Comparison of ENCODE assay signal across 16 cellular contexts in the genomic region with DNA sequence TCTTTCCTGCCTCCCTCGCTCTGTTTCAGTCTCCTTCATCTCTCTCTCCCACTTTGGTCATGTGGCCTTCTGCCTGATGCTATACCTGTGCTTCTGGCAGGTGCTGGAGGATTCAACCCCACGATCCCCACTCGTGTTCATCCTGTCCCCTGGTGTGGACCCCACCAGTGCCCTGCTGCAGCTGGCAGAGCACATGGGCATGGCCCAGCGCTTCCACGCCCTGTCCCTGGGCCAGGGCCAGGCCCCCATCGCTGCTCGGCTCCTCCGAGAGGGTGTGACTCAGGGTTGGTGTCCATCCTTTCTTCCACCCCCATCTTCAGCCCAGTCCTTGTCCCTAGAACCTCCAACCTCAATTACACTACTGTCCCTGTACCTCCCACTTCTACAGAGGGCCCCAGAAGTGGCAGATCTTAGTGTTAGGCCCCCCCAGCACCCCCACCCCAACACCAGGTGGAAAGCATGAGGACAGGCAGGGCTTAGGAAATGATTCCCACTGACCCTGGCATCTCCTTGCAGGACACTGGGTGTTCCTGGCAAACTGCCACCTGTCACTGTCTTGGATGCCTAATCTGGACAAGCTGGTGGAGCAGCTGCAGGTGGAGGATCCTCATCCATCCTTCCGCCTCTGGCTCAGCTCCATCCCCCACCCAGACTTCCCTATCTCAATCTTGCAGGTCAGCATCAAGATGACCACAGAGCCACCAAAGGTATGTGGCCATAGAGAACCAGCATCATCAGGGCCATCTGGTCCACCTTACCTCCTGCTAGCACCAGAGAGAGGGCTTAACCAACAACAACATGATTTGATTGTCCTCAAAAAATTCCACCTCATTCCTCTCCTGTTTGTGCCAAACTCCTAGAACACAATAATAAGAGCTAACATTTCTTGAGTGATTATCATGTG.
"Had no signal": no experiment of that assay in that cellular context is flagged by ENCODE, and none has a peak within 500 bp of the region (broad histone marks: within the 10 kb centered on the region; RNA-seq: fewer than 3 reads in every experiment).

No MANE protein-coding gene starts in this region.

- H3K27me3 Mint-ChIP-seq: activated CD4-positive, alpha-beta T cell treated with anti-CD3 and anti-CD28 coated beads for 36 hours had no signal

- H3K4me1 Mint-ChIP-seq: activated CD4-positive, alpha-beta memory T cell treated with anti-CD3 and anti-CD28 coated beads, Interleukin-2, amount 10 ng/mL, durations not matched to agents 7 days and 5 days had no signal

- H3K27ac ChIP-seq: cardiac muscle cell, epithelial cell of prostate, gastroesophageal sphincter, left lung, ovary, uterus had no signal

- H3K4me1 ChIP-seq: left lung, uterus had no signal

- DNase-seq: activated CD4-positive, alpha-beta memory T cell treated with anti-CD3 and anti-CD28 coated beads, Interleukin-2, amount 10 ng/mL, durations not matched to agents 7 days and 5 days; activated CD4-positive, alpha-beta T cell treated with anti-CD3 and anti-CD28 coated beads for 36 hours; activated naive CD4-positive, alpha-beta T cell; activated T-cell treated with anti-CD3 and anti-CD28 coated beads, Interleukin-2, amount 50 U/mL, for 72 hours; effector memory CD4-positive, alpha-beta T cell; left lung; stimulated activated CD4-positive, alpha-beta T cell treated with anti-CD3 and anti-CD28 coated beads, Interleukin-15, amount 100 ng/mL, for 24 hours; stimulated activated CD4-positive, alpha-beta T cell treated with anti-CD3 and anti-CD28 coated beads, Interleukin-4, amount 100 ng/mL, for 24 hours; stimulated activated naive CD8-positive, alpha-beta T cell treated with anti-CD3 and anti-CD28 coated beads, Interleukin-15, amount 100 ng/mL, for 72 hours; T-helper 9 cell; uterus had no signal

- H3K36me3 ChIP-seq: cardiac muscle cell, gastroesophageal sphincter, left lung, ovary, uterus had no signal

- ATAC-seq: left lung; stimulated activated naive CD8-positive, alpha-beta T cell treated with anti-CD3 and anti-CD28 coated beads, Interleukin-15, amount 100 ng/mL, for 72 hours had no signal

- H3K4me3 Mint-ChIP-seq: activated CD4-positive, alpha-beta memory T cell treated with anti-CD3 and anti-CD28 coated beads, Interleukin-2, amount 10 ng/mL, durations not matched to agents 7 days and 5 days; activated CD4-positive, alpha-beta T cell treated with anti-CD3 and anti-CD28 coated beads for 36 hours; activated T-cell treated with anti-CD3 and anti-CD28 coated beads, Interleukin-2, amount 50 U/mL, for 72 hours; nephron; stimulated activated naive CD8-positive, alpha-beta T cell treated with anti-CD3 and anti-CD28 coated beads, Interleukin-15, amount 100 ng/mL, for 72 hours had no signal

- H3K27ac Mint-ChIP-seq: activated CD4-positive, alpha-beta memory T cell treated with anti-CD3 and anti-CD28 coated beads, Interleukin-2, amount 10 ng/mL, durations not matched to agents 7 days and 5 days; activated CD4-positive, alpha-beta T cell treated with anti-CD3 and anti-CD28 coated beads for 36 hours; activated T-cell treated with anti-CD3 and anti-CD28 coated beads, Interleukin-2, amount 50 U/mL, for 72 hours; nephron; stimulated activated naive CD8-positive, alpha-beta T cell treated with anti-CD3 and anti-CD28 coated beads, Interleukin-15, amount 100 ng/mL, for 72 hours had no signal

- H3K4me3 ChIP-seq: cardiac muscle cell, gastroesophageal sphincter, left lung, ovary, uterus had no signal

- H3K9me3 ChIP-seq: gastroesophageal sphincter, left lung, ovary, uterus had no signal

- H3K9me3 Mint-ChIP-seq: activated CD4-positive, alpha-beta memory T cell treated with anti-CD3 and anti-CD28 coated beads, Interleukin-2, amount 10 ng/mL, durations not matched to agents 7 days and 5 days; activated T-cell treated with anti-CD3 and anti-CD28 coated beads, Interleukin-2, amount 50 U/mL, for 72 hours; nephron; stimulated activated naive CD8-positive, alpha-beta T cell treated with anti-CD3 and anti-CD28 coated beads, Interleukin-15, amount 100 ng/mL, for 72 hours had no signal

- H3K27me3 ChIP-seq: cardiac muscle cell, gastroesophageal sphincter, left lung, ovary, uterus had no signal
